In genomic region chr5:39424751-39425524, GRCh38 we compare ENCODE assay signal across 8 cellular contexts. TPM values are rescaled to one million over a fixed set of nuclear protein-coding genes. Genes with fewer than 3 reads are reported as not detected.
A peak's percentile ranks its signal among the peaks of the same experiment; 100 is the strongest.
DNase-seq lines count a peak whose midpoint lies in the region; ATAC-seq and TF ChIP-seq lines count a peak whose summit lies in the region.

TSS of gene DAB2 (minus strand) at chr5:39424980. CDS start at chr5:39394320, 30,660 bp downstream.

- peak within 1 kb of the TSS; percentile 84 for H3K4me3 Mint-ChIP-seq in activated naive CD8-positive, alpha-beta T cell treated with anti-CD3 and anti-CD28 coated beads for 36 hours
- peak within 1 kb of the TSS; percentile 93 for H3K4me3 Mint-ChIP-seq in neural progenitor cell

- no peak within 1 kb of the TSS for H3K27ac Mint-ChIP-seq in activated naive CD8-positive, alpha-beta T cell treated with anti-CD3 and anti-CD28 coated beads for 36 hours
- H3K27ac Mint-ChIP-seq in neural progenitor cell: peak within 1 kb of the TSS; percentile 86

- H3K4me2 ChIP-seq in BLaER1 treated with 17β-estradiol and CSF1 and Interleukin-3, amounts not matched to agents 10 nM and 100 nM: peak within 1 kb of the TSS; percentile 72 to 98 (median 84)
- peak within 1 kb of the TSS; percentile 86 for H3K4me2 ChIP-seq in neural progenitor cell

- peaks cover 0 to 11% (median 0%) of the 10 kb centered on the region in 11 experiments; a peak in 5 of 22 replicates for H3K27me3 ChIP-seq in BLaER1 treated with 17β-estradiol and CSF1 and Interleukin-3, amounts not matched to agents 10 nM and 100 nM
- H3K27me3 ChIP-seq in neural progenitor cell: no peaks in the 10 kb centered on the region

- peaks cover 0 to 33% (median 0%) of the 10 kb centered on the region in 11 experiments; a peak in 3 of 22 replicates for H4K20me1 ChIP-seq in BLaER1 treated with 17β-estradiol and CSF1 and Interleukin-3, amounts not matched to agents 10 nM and 100 nM
- H4K20me1 ChIP-seq in neural progenitor cell (ENCODE audit: low read depth): no peaks in the 10 kb centered on the region

- no peaks in the 10 kb centered on the region for H3K36me3 Mint-ChIP-seq in activated naive CD8-positive, alpha-beta T cell treated with anti-CD3 and anti-CD28 coated beads for 36 hours
- H3K36me3 Mint-ChIP-seq in neural progenitor cell: no peaks in the 10 kb centered on the region

- H3K9ac ChIP-seq in BLaER1 treated with 17β-estradiol and CSF1 and Interleukin-3, amounts not matched to agents 10 nM and 100 nM: peak within 1 kb of the TSS; percentile 73 to 98 (median 81)
- H3K9ac ChIP-seq in neural progenitor cell: no peak within 1 kb of the TSS

- H3K4me1 ChIP-seq in BLaER1 treated with 17β-estradiol and CSF1 and Interleukin-3, amounts not matched to agents 10 nM and 100 nM: peaks cover 32 to 67% (median 49%) of the 10 kb centered on the region in 10 experiments
- H3K4me1 ChIP-seq in neural progenitor cell: peaks cover 32% of the 10 kb centered on the region

- H3K9me3 ChIP-seq in BLaER1 treated with 17β-estradiol and CSF1 and Interleukin-3, amounts not matched to agents 10 nM and 100 nM (replicated peaks in 1 of 11): no peaks in the 10 kb centered on the region
- no peaks in the 10 kb centered on the region for H3K9me3 ChIP-seq in neural progenitor cell (ENCODE audit: low read depth)

- H3K4me1 Mint-ChIP-seq in activated naive CD8-positive, alpha-beta T cell treated with anti-CD3 and anti-CD28 coated beads for 36 hours: peaks cover 6% of the 10 kb centered on the region
- peaks cover 55% of the 10 kb centered on the region for H3K4me1 Mint-ChIP-seq in neural progenitor cell

- peak within 1 kb of the TSS; percentile 49 to 93 (median 78); a peak in 20 of 22 replicates for H3K27ac ChIP-seq in BLaER1 treated with 17β-estradiol and CSF1 and Interleukin-3, amounts not matched to agents 10 nM and 100 nM
- H3K27ac ChIP-seq in neural progenitor cell: peak within 1 kb of the TSS; percentile 82

- H3K9me3 Mint-ChIP-seq in activated naive CD8-positive, alpha-beta T cell treated with anti-CD3 and anti-CD28 coated beads for 36 hours: no peaks in the 10 kb centered on the region
- no peaks in the 10 kb centered on the region for H3K9me3 Mint-ChIP-seq in neural progenitor cell

- H3K36me3 ChIP-seq in BLaER1 treated with 17β-estradiol and CSF1 and Interleukin-3, amounts not matched to agents 10 nM and 100 nM: peaks cover 0 to 41% (median 0%) of the 10 kb centered on the region in 11 experiments; a peak in 4 of 22 replicates
- no peaks in the 10 kb centered on the region for H3K36me3 ChIP-seq in neural progenitor cell

- TF ChIP-seq CTCF in neural progenitor cell (IDR thresholded peaks at IDR 0.05): peak; percentile 70

- POLR2A ChIA-PET in HEK293T (lab: Yijun Ruan, JAX): interaction anchor here (0.6 to 2.6 kb wide), 26 partner anchors 10 to 123 kb away, joined by 3 to 20 read pairs (median 4); no protein-coding TSS in a partner anchor

- peak within 1 kb of the TSS; percentile 80 for H2AFZ ChIP-seq in neural progenitor cell (replicated peaks)

- no peak for ATAC-seq in GM21717 (IDR thresholded peaks at IDR 0.05; ENCODE audit: unreplicated experiment)

- DNase-seq in HEK293T (ENCODE audit: extremely low spot score) (peak; percentile 74), SHP77 treated with DMSO at 0.1 percent for 48 hours (lab: John Stamatoyannopoulos, UW) (peak; percentile 99), germinal center (ENCODE audit: low spot score) (peak; percentile 17), neural progenitor cell (ENCODE audit: low spot score) (peak; percentile 91), superior temporal gyrus (ENCODE audit: extremely low spot score) (peak; percentile 57)
- peak; percentile 59 for DNase-seq in activated naive CD8-positive, alpha-beta T cell treated with anti-CD3 and anti-CD28 coated beads for 36 hours

- peaks cover 66% of the 10 kb centered on the region for H3K27me3 Mint-ChIP-seq in activated naive CD8-positive, alpha-beta T cell treated with anti-CD3 and anti-CD28 coated beads for 36 hours
- H3K27me3 Mint-ChIP-seq in neural progenitor cell (ENCODE audit: insufficient read depth, low read depth): peaks cover 3% of the 10 kb centered on the region

- peak within 1 kb of the TSS; percentile 61 to 82 (median 72) for H3K4me3 ChIP-seq in BLaER1 treated with 17β-estradiol and CSF1 and Interleukin-3, amounts not matched to agents 10 nM and 100 nM
- H3K4me3 ChIP-seq in neural progenitor cell: peak within 1 kb of the TSS; percentile 62

- H3F3A ChIP-seq in neural progenitor cell (ENCODE audit: low read depth): peaks cover 24% of the 10 kb centered on the region

- CTCF ChIA-PET in HEK293T (lab: Yijun Ruan, JAX): interaction anchor here (0.5 to 2.3 kb wide), 14 partner anchors 9 to 1513 kb away, joined by 3 to 12 read pairs (median 3); no protein-coding TSS in a partner anchor

- H3K79me2 ChIP-seq in neural progenitor cell (ENCODE audit: low read depth): no peaks in the 10 kb centered on the region

TF ChIP-seq in HEK293T, 16 proteins besides CTCF, POLR2A, EP300 and RAD21:
- TF ChIP-seq, protein P1, sequence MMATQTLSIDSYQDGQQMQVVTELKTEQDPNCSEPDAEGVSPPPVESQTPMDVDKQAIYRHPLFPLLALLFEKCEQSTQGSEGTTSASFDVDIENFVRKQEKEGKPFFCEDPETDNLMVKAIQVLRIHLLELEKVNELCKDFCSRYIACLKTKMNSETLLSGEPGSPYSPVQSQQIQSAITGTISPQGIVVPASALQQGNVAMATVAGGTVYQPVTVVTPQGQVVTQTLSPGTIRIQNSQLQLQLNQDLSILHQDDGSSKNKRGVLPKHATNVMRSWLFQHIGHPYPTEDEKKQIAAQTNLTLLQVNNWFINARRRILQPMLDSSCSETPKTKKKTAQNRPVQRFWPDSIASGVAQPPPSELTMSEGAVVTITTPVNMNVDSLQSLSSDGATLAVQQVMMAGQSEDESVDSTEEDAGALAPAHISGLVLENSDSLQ (IDR thresholded peaks at IDR 0.05): no peak

RNA-seq across cellular contexts. Expression of gene DAB2, which starts in this region (rescaled TPM):
- under 1 TPM; 0.25 to 0.28 TPM for total RNA-seq in activated naive CD8-positive, alpha-beta T cell treated with anti-CD3 and anti-CD28 coated beads for 36 hours
- total RNA-seq in neural progenitor cell (ENCODE audit: low replicate concordance): 9.9 and 10.3 TPM in 2 replicates

Comparison
In these comparisons a context has a peak if more than half of its experiments do, and no peak if none do; other contexts are left out.
1. Peak in DNase-seq in activated naive CD8-positive, alpha-beta T cell treated with anti-CD3 and anti-CD28 coated beads for 36 hours; RNA of the gene not detected or under 1 TPM.
2. DNase-seq: peak in every context shown above with its lines; median percentile 99 in SHP77 treated with DMSO at 0.1 percent for 48 hours; 91 in neural progenitor cell; 74 in HEK293T; 59 in activated naive CD8-positive, alpha-beta T cell treated with anti-CD3 and anti-CD28 coated beads for 36 hours; 57 in superior temporal gyrus; 17 in germinal center.